In the genomic region with DNA sequence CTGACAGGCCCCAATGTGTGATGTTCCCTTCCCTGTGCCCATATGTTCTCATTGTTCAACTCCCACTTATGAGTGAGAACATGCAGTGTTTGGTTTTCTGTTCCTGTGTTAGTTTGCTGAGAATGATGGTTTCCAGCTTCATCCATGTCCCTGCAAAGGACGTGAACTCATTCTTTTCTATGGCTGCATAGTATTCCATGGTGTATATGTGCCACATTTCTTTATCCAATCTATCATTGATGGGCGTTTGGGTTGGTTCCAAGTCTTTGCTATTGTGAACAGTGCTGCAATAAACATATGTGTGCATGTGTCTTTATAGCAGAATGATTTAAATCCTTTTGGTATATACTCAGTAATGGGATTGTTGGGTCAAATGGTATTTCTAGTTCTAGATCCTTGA, we compare ENCODE assay signal across 10 cellular contexts. TPM values are rescaled to one million over a fixed set of nuclear protein-coding genes. Genes with fewer than 3 reads are reported as not detected.
"Had no signal": no experiment of that assay in that cellular context is flagged by ENCODE, and none has a peak within 500 bp of the region (broad histone marks: within the 10 kb centered on the region; RNA-seq: fewer than 3 reads in every experiment).

No MANE protein-coding gene starts in this region.

RNA-seq across cellular contexts. Expression of a gene that starts 8.8 kb away (rescaled TPM):
- total RNA-seq: activated naive CD4-positive, alpha-beta T cell treated with anti-CD3 and anti-CD28 coated beads for 36 hours; activated naive CD8-positive, alpha-beta T cell treated with anti-CD3 and anti-CD28 coated beads, Interleukin-2, amount 10 ng/mL, durations not matched to agents 7 days and 5 days; activated T-helper 1 cell treated with anti-CD3 and anti-CD28 coated beads, Interleukin-12 subunit alpha, Interleukin-12 subunit beta, Interleukin-2, Interleukin-4 antibody, amounts not matched to agents 30 ng/mL and 10 ng/mL and 1 ng/mL, durations not matched to agents 14 hours and 24 hours and 36 hours; activated T-helper 17 cell treated with anti-CD3 and anti-CD28 coated beads, Interleukin-2, amount 50 U/mL, for 72 hours; activated T-helper 2 cell treated with anti-CD3 and anti-CD28 coated beads, Interferon-gamma antibody, Interleukin-2, Interleukin-4, amounts not matched to agents 10 μg/mL and 5 μg/mL and 100 μg/mL, durations not matched to agents 14 hours and 24 hours and 36 hours; ascending aorta had no signal

RNA-seq across cellular contexts. Expression of a gene that starts 47.3 kb away (rescaled TPM):
- total RNA-seq: ascending aorta, bronchial epithelial cell, cardiac muscle cell, cerebellum, chondrocyte had no signal
- polyA plus RNA-seq: cardiac muscle cell had no signal
